Comparison of ENCODE assay signal across 20 cellular contexts in the genomic region with DNA sequence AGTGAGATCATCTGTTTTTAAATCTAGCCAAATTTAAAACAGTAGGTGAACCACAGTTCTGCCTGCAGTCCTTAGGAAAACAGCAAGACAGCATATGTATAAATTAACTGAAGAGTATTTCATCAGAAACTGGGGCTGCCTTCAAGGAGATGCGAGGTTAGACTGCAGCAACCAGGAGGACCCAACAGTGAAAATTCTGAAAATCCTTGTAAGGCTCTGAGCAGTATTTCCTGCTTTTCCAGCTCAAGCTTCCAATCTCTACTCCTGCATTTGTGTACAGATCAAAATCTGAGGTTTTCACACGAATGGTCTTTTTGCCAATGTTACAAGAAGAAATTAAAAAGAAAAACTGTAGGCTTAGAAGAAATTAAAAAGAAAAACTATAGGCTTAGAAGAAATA.
"Had no signal": no experiment of that assay in that cellular context is flagged by ENCODE, and none has a peak within 500 bp of the region (broad histone marks: within the 10 kb centered on the region; RNA-seq: fewer than 3 reads in every experiment).

No MANE protein-coding gene starts in this region.

- ATAC-seq: activated T-cell treated with anti-CD3 and anti-CD28 coated beads, Interleukin-2, amount 50 U/mL, for 72 hours; lower lobe of right lung; natural killer cell treated with Interleukin-12 subunit alpha and Interleukin-12 subunit beta and Interleukin-15 and Interleukin-18, amount 100 ng/mL, for 72 hours; right lobe of liver had no signal

- H3K27ac ChIP-seq: adrenal gland, breast epithelium, lower lobe of right lung, parathyroid adenoma, right lobe of liver, transverse colon, vagina had no signal

- H3K36me3 ChIP-seq: adrenal gland, breast epithelium, lower lobe of right lung, right lobe of liver, transverse colon, vagina had no signal

- H3K4me3 ChIP-seq: adrenal gland, breast epithelium, lower lobe of right lung, right lobe of liver, transverse colon, vagina had no signal

- H3K9me3 ChIP-seq: adrenal gland, breast epithelium, lower lobe of right lung, right lobe of liver, transverse colon, vagina had no signal

- H3K9ac ChIP-seq: parathyroid adenoma had no signal

- H3K4me1 ChIP-seq: adrenal gland, breast epithelium, lower lobe of right lung, parathyroid adenoma, right lobe of liver, transverse colon, vagina had no signal

- H3K27me3 ChIP-seq: adrenal gland, breast epithelium, right lobe of liver, transverse colon, vagina had no signal

- H2AFZ ChIP-seq: parathyroid adenoma had no signal

- DNase-seq: activated CD4-positive, alpha-beta T cell treated with anti-CD3 and anti-CD28 coated beads, Interleukin-2, amount 50 U/mL, for 4 hours; activated CD4-positive, CD25-positive, alpha-beta regulatory T cell treated with anti-CD3 and anti-CD28 coated beads, Interleukin-2, amount 50 U/mL, for 72 hours; activated effector memory CD4-positive, alpha-beta T cell treated with anti-CD3 and anti-CD28 coated beads, Interleukin-2, amount 50 U/mL, for 16 hours; activated T-cell treated with anti-CD3 and anti-CD28 coated beads, Interleukin-2, amount 50 U/mL, for 72 hours; adrenal gland; cortex of kidney; effector CD8-positive, alpha-beta T cell; hippocampal formation; islet precursor cell; lower lobe of right lung; right lobe of liver; small intestine; stimulated activated CD4-positive, alpha-beta T cell treated with anti-CD3 and anti-CD28 coated beads, Interleukin-15, amount 100 ng/mL, for 24 hours; stimulated activated CD4-positive, alpha-beta T cell treated with anti-CD3 and anti-CD28 coated beads, Interleukin-2, amount 100 ng/mL, for 48 hours; T1000; transverse colon had no signal

- H3K79me2 ChIP-seq: parathyroid adenoma had no signal
